16 cellular contexts compared by ENCODE assay signal in the genomic region with DNA sequence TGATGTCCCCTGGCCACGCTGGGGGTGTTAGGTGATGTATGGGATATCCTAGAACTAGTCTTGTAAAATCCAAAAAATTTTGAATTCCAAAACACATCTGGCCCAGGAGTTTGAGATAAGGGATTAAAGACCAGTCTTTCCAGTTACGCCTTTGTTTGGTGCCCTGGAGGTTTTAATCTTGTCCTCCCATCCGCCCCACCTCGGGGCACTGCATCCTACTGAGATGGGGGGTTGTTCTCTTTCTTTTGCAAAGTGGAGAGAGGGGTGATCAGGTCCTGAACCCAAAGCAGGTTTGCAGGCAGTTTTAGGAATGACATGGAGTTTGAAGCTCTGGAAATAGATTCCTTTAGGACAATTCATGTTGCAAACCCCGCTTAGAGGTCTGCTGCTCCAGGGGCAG. TPM values are rescaled to one million over a fixed set of nuclear protein-coding genes. Genes with fewer than 3 reads are reported as not detected.
DNase-seq lines count a peak whose midpoint lies in the region; ATAC-seq, FAIRE-seq and TF ChIP-seq lines count a peak whose summit lies in the region.
"Had no signal": no experiment of that assay in that cellular context is flagged by ENCODE, and none has a peak within 500 bp of the region (broad histone marks: within the 10 kb centered on the region; RNA-seq: fewer than 3 reads in every experiment).

No MANE protein-coding gene starts in this region.

- H4K20me1 ChIP-seq in H1 (replicated peaks in 1 of 2; ENCODE audit: control insufficient read depth in 1 of 2, insufficient read depth in 2 of 2, low read length in 2 of 2) = peaks cover 0 to 3% of the 10 kb centered on the region in 2 experiments

- no peak for TF ChIP-seq POLR2A in NB4 (IDR thresholded peaks at IDR 0.05; ENCODE audit: extremely low read depth, insufficient read length)
- 0 out of 3 replicates have a peak, but pooled peaks of 1 of the 2 experiments have one; percentile 17 for TF ChIP-seq POLR2A in H1 (IDR thresholded peaks at IDR 0.05; ENCODE audit: control extremely low read depth in 1 of 2, low read depth in 2 of 2, low read length in 2 of 2)

- POLR2A ChIA-PET in H1 (lab: Charles Lee; ENCODE audit: partially characterized antibody) = interaction anchor here (0.6 to 5.0 kb wide), 4 partner anchors 10 to 196 kb away, joined by 3 to 29 read pairs (median 3); no protein-coding TSS in a partner anchor

- H3K27ac ChIP-seq in H1 (ENCODE audit: low read depth, low read length) = no peak overlapping the region

- no peak overlapping the region for H2BK120ac ChIP-seq in H1 (replicated peaks; ENCODE audit: low read depth, low read length)

- no peak overlapping the region for H2AFZ ChIP-seq in H1 (ENCODE audit: low read length)

- H2AK5ac ChIP-seq in H1 (ENCODE audit: low read depth, low read length) = no peak overlapping the region

- H4K5ac ChIP-seq in H1 (ENCODE audit: insufficient read length, low read depth, low read length) = no peak overlapping the region

- H2BK12ac ChIP-seq in H1 (ENCODE audit: low read depth, low read length) = no peak overlapping the region

- DNase-seq in activated naive CD4-positive, alpha-beta T cell (lab: John Stamatoyannopoulos, UW) = no peak
- no peak for DNase-seq in NB4 (ENCODE audit: low read depth)
- DNase-seq in H1 (ENCODE audit: low read depth in 1 of 2, low spot score in 2 of 2) = no peak
- DNase-seq in stimulated activated CD4-positive, alpha-beta T cell treated with anti-CD3 and anti-CD28 coated beads, Interleukin-15, amount 100 ng/mL, for 24 hours = no peak
- DNase-seq in NCI-H146 (lab: John Stamatoyannopoulos, UW) = no peak
- no peak for DNase-seq in GM10266 (ENCODE audit: extremely low spot score)
- DNase-seq: DMS153; foreskin melanocyte; naive thymus-derived CD8-positive, alpha-beta T cell; NCI-H1436; NCI-H226; SJCRH30 had no signal

- peaks cover 27% of the 10 kb centered on the region for H3K4me1 Mint-ChIP-seq in activated naive CD4-positive, alpha-beta T cell treated with anti-CD3 and anti-CD28 coated beads, Interleukin-2, amount 50 U/mL, for 24 hours

- H3K36me3 ChIP-seq in H1 (ENCODE audit: control insufficient read depth in 2 of 4, insufficient read depth in 4 of 4, low read length in 3 of 4) = peaks cover 5 to 37% (median 26%) of the 10 kb centered on the region in 4 experiments; a peak in 6 of 8 replicates
- H3K36me3 ChIP-seq: SJCRH30 had no signal

- TF ChIP-seq CTCF in NB4 (IDR thresholded peaks at IDR 0.05; ENCODE audit: low read depth, low read length) (no peak), H1 (IDR thresholded peaks at IDR 0.05; ENCODE audit: control extremely low read depth in 1 of 3, insufficient read depth in 1 of 3, low read depth in 1 of 3, low read length in 3 of 3) (no peak), GM10266 (IDR thresholded peaks at IDR 0.05; ENCODE audit: control insufficient read depth, insufficient read depth, low read depth, missing control alignments) (no peak)

- no peak overlapping the region for H3K23ac ChIP-seq in H1 (ENCODE audit: insufficient read length)

- WGBS in H1 (ENCODE audit: extremely low coverage in 1 of 2, insufficient coverage in 1 of 2, insufficient read length in 1 of 2, insufficient replicate concordance in 2 of 2, low coverage in 1 of 2, low lambda C conversion rate in 2 of 2, missing lambda C conversion rate in 1 of 2), 2 experiments = 20% methylated on average over 5 of the region's 5 CpGs; no CpG with 5 or more reads in 1 of the 2 experiments

- 0 out of 4 replicates have a peak, but pooled peaks of 1 of the 2 experiments have one; percentile 4 for TF ChIP-seq RAD21 in H1 (IDR thresholded peaks at IDR 0.05 in 1 of 2, conservative IDR thresholded peaks at IDR 0.05 in 1 of 2; ENCODE audit: low read depth in 2 of 2, low read length in 2 of 2)

- H3K9me3 Mint-ChIP-seq in activated naive CD4-positive, alpha-beta T cell treated with anti-CD3 and anti-CD28 coated beads, Interleukin-2, amount 50 U/mL, for 24 hours = no peaks in the 10 kb centered on the region
- H3K9me3 Mint-ChIP-seq: naive thymus-derived CD8-positive, alpha-beta T cell had no signal

- H3K14ac ChIP-seq in H1 (ENCODE audit: insufficient read length) = no peak overlapping the region

- no peak for TF ChIP-seq EP300 in H1 (IDR thresholded peaks at IDR 0.05; ENCODE audit: borderline replicate concordance in 1 of 2, low read depth in 2 of 2, low read length in 2 of 2)

- no peak overlapping the region for H4K91ac ChIP-seq in H1 (replicated peaks; ENCODE audit: insufficient read length, low read length)

- FAIRE-seq in H1 (lab: Jason Lieb, UNC) = peak; percentile 45

- H3K9me3 ChIP-seq in H1 (ENCODE audit: insufficient read depth in 2 of 2, low read depth in 1 of 2, low read length in 1 of 2) = no peaks in the 10 kb centered on the region
- H3K9me3 ChIP-seq: SJCRH30 had no signal

- H3K27me3 ChIP-seq in H1 (replicated peaks in 1 of 4; ENCODE audit: control insufficient read depth in 3 of 4, extremely low read depth in 1 of 4, insufficient read depth in 3 of 4, low read length in 3 of 4) = no peaks in the 10 kb centered on the region; a peak in 1 of 7 replicates
- H3K27me3 ChIP-seq: SJCRH30 had no signal

- no peak overlapping the region for H3K4ac ChIP-seq in H1 (replicated peaks; ENCODE audit: insufficient read length, low read depth, low read length)

- H2BK20ac ChIP-seq in H1 (ENCODE audit: low read length) = no peak overlapping the region

- no peak overlapping the region for H2BK5ac ChIP-seq in H1 (ENCODE audit: low read depth, low read length)

- H3K27ac Mint-ChIP-seq in activated naive CD4-positive, alpha-beta T cell treated with anti-CD3 and anti-CD28 coated beads, Interleukin-2, amount 50 U/mL, for 24 hours = no peak overlapping the region

- H3K4me1 ChIP-seq in H1 (replicated peaks in 1 of 4; ENCODE audit: control insufficient read depth in 3 of 4, insufficient read depth in 4 of 4, low read length in 3 of 4) = peaks cover 0 to 19% (median 7%) of the 10 kb centered on the region in 4 experiments; a peak in 6 of 7 replicates
- H3K4me1 ChIP-seq: SJCRH30 had no signal

- no peak overlapping the region for H2BK15ac ChIP-seq in H1 (ENCODE audit: low read length)

- peaks cover 0 to 2% of the 10 kb centered on the region in 2 experiments; a peak in 1 of 4 replicates for H3K79me2 ChIP-seq in H1 (ENCODE audit: control insufficient read depth in 1 of 2, insufficient read depth in 2 of 2, low read length in 2 of 2)

- H3K79me1 ChIP-seq in H1 (ENCODE audit: low read depth, low read length) = no peaks in the 10 kb centered on the region

- CTCF ChIA-PET in H1 (lab: Charles Lee; ENCODE audit: partially characterized antibody) = interaction anchor here (0.7 kb wide), 1 partner anchor 93 kb away, joined by 3 read pairs; no protein-coding TSS in a partner anchor

- H3K23me2 ChIP-seq in H1 (ENCODE audit: low read depth, low read length) = peaks cover 3% of the 10 kb centered on the region; the same call in 1 of the 2 replicates

- peak overlapping the region; percentile 75 for H3K4me3 ChIP-seq in NB4 (ENCODE audit: low read depth, low read length)
- H3K4me3 ChIP-seq in H1 (ENCODE audit: extremely low read depth in 1 of 4, insufficient read depth in 2 of 4, low read depth in 3 of 4, low read length in 4 of 4) = peak overlapping the region in 3 of 4 experiments; percentile 24 to 84 (median 26); a peak in 4 of 8 replicates
- H3K4me3 ChIP-seq: lung had no signal

- H3K4me3 Mint-ChIP-seq in activated naive CD4-positive, alpha-beta T cell treated with anti-CD3 and anti-CD28 coated beads, Interleukin-2, amount 50 U/mL, for 24 hours = peak overlapping the region; percentile 15

- H3K9ac ChIP-seq in H1 (replicated peaks in 1 of 4; ENCODE audit: extremely low read depth in 1 of 4, low read depth in 3 of 4, low read length in 3 of 4) = no peak overlapping the region

- no peaks in the 10 kb centered on the region for H3K27me3 Mint-ChIP-seq in activated naive CD4-positive, alpha-beta T cell treated with anti-CD3 and anti-CD28 coated beads, Interleukin-2, amount 50 U/mL, for 24 hours
- H3K27me3 Mint-ChIP-seq: naive thymus-derived CD8-positive, alpha-beta T cell had no signal

- ATAC-seq in HG02759 (IDR thresholded peaks at IDR 0.05; ENCODE audit: unreplicated experiment) = no peak
- ATAC-seq: naive thymus-derived CD8-positive, alpha-beta T cell had no signal

- H3K36me3 Mint-ChIP-seq in activated naive CD4-positive, alpha-beta T cell treated with anti-CD3 and anti-CD28 coated beads, Interleukin-2, amount 50 U/mL, for 24 hours = no peaks in the 10 kb centered on the region

- H3K4me2 ChIP-seq in H1 (ENCODE audit: insufficient read depth in 1 of 2, low read depth in 2 of 2, low read length in 2 of 2) = peak overlapping the region; percentile 68 to 69

- H4K8ac ChIP-seq in H1 (ENCODE audit: extremely low read depth, insufficient read depth, low read length) = no peak overlapping the region

- H3K56ac ChIP-seq in H1 (replicated peaks; ENCODE audit: insufficient read length, low read depth, low read length) = no peak overlapping the region

- H3K18ac ChIP-seq in H1 (ENCODE audit: extremely low read depth, low read length) = no peak overlapping the region; the same call in 1 of the 2 replicates

TF ChIP-seq in H1, 55 proteins besides CTCF, POLR2A, EP300 and RAD21 (continues in another document):
- TF ChIP-seq CBX8 (IDR thresholded peaks at IDR 0.05; ENCODE audit: borderline replicate concordance, low read depth, low read length) (no peak), SP1 (IDR thresholded peaks at IDR 0.05; ENCODE audit: low read depth, low read length) (0 out of 2 replicates have a peak, but pooled peaks have one; percentile 38)

RNA-seq across cellular contexts. Expression of a gene that starts 1.8 kb away (rescaled TPM):
- 14.1 and 14.8 TPM in 2 replicates for total RNA-seq in H1 (2021; fragmentation: NEBNext Ultra II Directional; extraction: Animal tissue kit (Norgen Biotek cat#: 25700))
- 27.8 and 38.4 TPM in 2 replicates for polyA plus RNA-seq in H1 (2011; rRNA removed)
- polyA plus RNA-seq in H1 (2011; cell fraction: cytosol; rRNA removed) = 20.6 TPM
- 44.4 TPM for polyA plus RNA-seq in H1 (2011; cell fraction: nucleus; rRNA removed)
- 15.0 to 20.8 TPM (median 18.3 TPM) in 4 replicates for polyA plus RNA-seq in H1 (2012, experiment 1 of 2)
- 19.8 TPM for polyA plus RNA-seq in H1 (2012, experiment 2 of 2)
- polyA plus RNA-seq in H1 (2013, experiment 1 of 2) = 8.8 TPM
- polyA plus RNA-seq in H1 (2013, experiment 2 of 2) = 8.5 TPM
- 17.9 and 25.0 TPM in 2 replicates for polyA minus RNA-seq in H1 (2011; rRNA and poly(A)+ RNA removed)
- 17.6 TPM for polyA minus RNA-seq in H1 (2011; cell fraction: cytosol; rRNA and poly(A)+ RNA removed)
- 14.1 TPM for polyA minus RNA-seq in H1 (2011; cell fraction: nucleus; rRNA and poly(A)+ RNA removed)

RNA-seq across cellular contexts. Expression of a gene that starts 14.7 kb away (rescaled TPM):
- total RNA-seq in H1 (2021; fragmentation: NEBNext Ultra II Directional; extraction: Animal tissue kit (Norgen Biotek cat#: 25700)) = 0.63 and 0.80 TPM in 2 replicates
- 0.65 and 0.74 TPM in 2 replicates for polyA plus RNA-seq in H1 (2011; rRNA removed)
- 0.47 TPM for polyA plus RNA-seq in H1 (2011; cell fraction: cytosol; rRNA removed)
- 1.3 TPM for polyA plus RNA-seq in H1 (2011; cell fraction: nucleus; rRNA removed)
- 0.29 to 1.0 TPM (median 0.69 TPM) in 4 replicates for polyA plus RNA-seq in H1 (2012, experiment 1 of 2)
- polyA plus RNA-seq in H1 (2012, experiment 2 of 2) = 0.29 TPM
- polyA plus RNA-seq in H1 (2013, experiment 1 of 2) = 0.30 TPM
- 0.35 TPM for polyA plus RNA-seq in H1 (2013, experiment 2 of 2)
- polyA minus RNA-seq in H1 (2011; rRNA and poly(A)+ RNA removed) = not detected in 2 replicates
- not detected for polyA minus RNA-seq in H1 (2011; cell fraction: cytosol; rRNA and poly(A)+ RNA removed)
- 0.80 TPM for polyA minus RNA-seq in H1 (2011; cell fraction: nucleus; rRNA and poly(A)+ RNA removed)
- total RNA-seq: LHCN-M2, SJCRH30 had no signal
